8 cellular contexts compared by ENCODE assay signal in the genomic region with DNA sequence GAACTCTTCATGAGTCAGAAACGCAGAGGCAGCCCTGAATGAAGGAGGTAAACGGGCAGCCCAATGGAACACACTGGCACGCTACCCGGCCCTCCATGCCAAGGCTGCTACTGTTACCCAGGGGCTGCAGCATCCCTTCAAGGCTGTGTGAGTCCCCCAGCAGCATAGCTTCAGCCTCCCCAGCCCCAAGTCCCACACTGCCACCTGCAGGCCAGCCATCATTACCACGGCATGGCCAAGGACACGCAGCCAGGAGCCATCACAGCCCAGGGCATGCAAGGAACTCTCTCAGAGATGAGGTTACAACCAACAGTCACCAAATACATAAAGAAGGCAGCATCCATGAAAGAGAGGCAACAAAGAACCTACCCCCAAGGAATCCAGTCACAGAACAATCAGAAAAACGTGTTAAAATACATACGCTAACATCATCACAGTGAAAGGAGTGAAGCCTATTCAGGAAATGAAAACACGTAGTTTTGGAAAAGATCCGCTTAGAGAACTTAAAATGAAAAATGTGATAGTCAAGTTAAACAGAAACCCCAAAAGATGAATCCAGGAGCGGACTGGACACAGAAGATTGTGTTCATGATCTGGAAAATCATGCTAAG. TPM values are rescaled to one million over a fixed set of nuclear protein-coding genes. Genes with fewer than 3 reads are reported as not detected.
A peak's percentile ranks its signal among the peaks of the same experiment; 100 is the strongest.
DNase-seq lines count a peak whose midpoint lies in the region; ATAC-seq and TF ChIP-seq lines count a peak whose summit lies in the region.

No MANE protein-coding gene starts in this region.

- no peaks in the 10 kb centered on the region for H3K9me3 ChIP-seq in CD8-positive, alpha-beta memory T cell (ENCODE audit: low read length)
- H3K9me3 ChIP-seq in heart right ventricle = no peaks in the 10 kb centered on the region

- no peaks in the 10 kb centered on the region for H3K27me3 ChIP-seq in CD8-positive, alpha-beta memory T cell (ENCODE audit: insufficient read depth, low read length, poor library complexity, severe bottlenecking)
- peaks cover 0 to 8% (median 5%) of the 10 kb centered on the region in 7 donors for H3K27me3 ChIP-seq in heart right ventricle

- H3K27ac Mint-ChIP-seq in CD8-positive, alpha-beta memory T cell = no peak overlapping the region
- H3K27ac Mint-ChIP-seq in activated T-cell treated with anti-CD3 and anti-CD28 coated beads, Interleukin-2, amount 50 U/mL, for 72 hours = no peak overlapping the region

- 73 to 77% methylated on average over 11 of the region's 11 CpGs for WGBS in heart right ventricle, 2 donors

- TF ChIP-seq CTCF in HFF-Myc (IDR thresholded peaks at IDR 0.05; ENCODE audit: low read depth, low read length, missing control alignments) (peak; percentile 85), heart right ventricle (IDR thresholded peaks at IDR 0.05) (peak in 8 of 9 donors; percentile 8 to 58 (median 46))

- H3K4me1 Mint-ChIP-seq in CD8-positive, alpha-beta memory T cell = no peaks in the 10 kb centered on the region
- H3K4me1 Mint-ChIP-seq in activated T-cell treated with anti-CD3 and anti-CD28 coated beads, Interleukin-2, amount 50 U/mL, for 72 hours (ENCODE audit: low read depth) = peaks cover 6% of the 10 kb centered on the region

- no peaks in the 10 kb centered on the region for H3K9me3 Mint-ChIP-seq in CD8-positive, alpha-beta memory T cell
- no peaks in the 10 kb centered on the region for H3K9me3 Mint-ChIP-seq in activated T-cell treated with anti-CD3 and anti-CD28 coated beads, Interleukin-2, amount 50 U/mL, for 72 hours

- no peak overlapping the region for H3K4me3 Mint-ChIP-seq in CD8-positive, alpha-beta memory T cell
- H3K4me3 Mint-ChIP-seq in activated T-cell treated with anti-CD3 and anti-CD28 coated beads, Interleukin-2, amount 50 U/mL, for 72 hours = no peak overlapping the region

- CTCF ChIA-PET in CD8-positive, alpha-beta memory T cell (lab: Charles Lee) = no interaction called here

- DNase-seq in CD8-positive, alpha-beta memory T cell = peak in 3 of 5 donors; percentile 14 to 63 (median 27)
- DNase-seq in HFF-Myc (ENCODE audit: extremely low read depth, low read depth) = no peak
- peak; percentile 75 for DNase-seq in OCI-M1 (lab: John Stamatoyannopoulos, UW)
- peak; percentile 77 for DNase-seq in activated T-cell treated with anti-CD3 and anti-CD28 coated beads, Interleukin-2, amount 50 U/mL, for 72 hours
- DNase-seq in heart right ventricle = peak in 1 of 2 donors; percentile 46
- DNase-seq in stimulated activated CD4-positive, alpha-beta T cell treated with anti-CD3 and anti-CD28 coated beads, Interleukin-1b, Interleukin-23, amount 100 ng/mL, for 4 hours (ENCODE audit: low read depth in 2 of 2) = peak; percentile 23 to 50

- no peaks in the 10 kb centered on the region for H3K36me3 ChIP-seq in CD8-positive, alpha-beta memory T cell (ENCODE audit: insufficient read depth, low read length)
- H3K36me3 ChIP-seq in heart right ventricle = no peaks in the 10 kb centered on the region

- POLR2A ChIA-PET in CD8-positive, alpha-beta memory T cell (lab: Charles Lee) = no interaction called here

- H3K4me3 ChIP-seq in CD8-positive, alpha-beta memory T cell (ENCODE audit: low read length) = no peak overlapping the region
- no peak overlapping the region for H3K4me3 ChIP-seq in HFF-Myc (replicated peaks; ENCODE audit: low read depth, low read length)
- H3K4me3 ChIP-seq in heart right ventricle = no peak overlapping the region

- H3K36me3 Mint-ChIP-seq in CD8-positive, alpha-beta memory T cell = no peaks in the 10 kb centered on the region
- no peaks in the 10 kb centered on the region for H3K36me3 Mint-ChIP-seq in activated T-cell treated with anti-CD3 and anti-CD28 coated beads, Interleukin-2, amount 50 U/mL, for 72 hours (ENCODE audit: insufficient read depth in 2 of 2)

- intact Hi-C loops in heart right ventricle (cut with DNase I) = loop anchor here in 4 of 10 donors (2.0 to 10.0 kb wide), 5 partner anchors 67 to 142 kb away; no protein-coding TSS in a partner anchor

- H3K27me3 Mint-ChIP-seq in CD8-positive, alpha-beta memory T cell = peaks cover 7 to 44% of the 10 kb centered on the region in 2 donors
- H3K27me3 Mint-ChIP-seq in activated T-cell treated with anti-CD3 and anti-CD28 coated beads, Interleukin-2, amount 50 U/mL, for 72 hours (ENCODE audit: low read depth) = peaks cover 9% of the 10 kb centered on the region

- no peak overlapping the region for H3K27ac ChIP-seq in CD8-positive, alpha-beta memory T cell (ENCODE audit: low read depth, low read length)
- no peak overlapping the region for H3K27ac ChIP-seq in heart right ventricle

- peak; percentile 83 to 84 for ATAC-seq in activated T-cell treated with anti-CD3 and anti-CD28 coated beads, Interleukin-2, amount 50 U/mL, for 72 hours (replicated peaks in 1 of 2)
- ATAC-seq in heart right ventricle = peak in 4 of 8 donors; percentile 29 to 53 (median 43)
- no peak for ATAC-seq in HG02588 (IDR thresholded peaks at IDR 0.05; ENCODE audit: unreplicated experiment)
- ATAC-seq in GM21423 (IDR thresholded peaks at IDR 0.05; ENCODE audit: unreplicated experiment) = no peak

- no peaks in the 10 kb centered on the region for H3K4me1 ChIP-seq in CD8-positive, alpha-beta memory T cell (ENCODE audit: insufficient read depth, low read length)
- H3K4me1 ChIP-seq in heart right ventricle = peaks cover 0 to 4% (median 0%) of the 10 kb centered on the region in 9 donors

RNA-seq across cellular contexts. Expression of a gene that starts 22.4 kb away (rescaled TPM):
- total RNA-seq in CD8-positive, alpha-beta memory T cell = not detected
- not detected for polyA plus RNA-seq in CD8-positive, alpha-beta memory T cell
- under 1 TPM in 1 of 2 donors, not detected in 1; 0.07 TPM for total RNA-seq in activated T-cell treated with anti-CD3 and anti-CD28 coated beads, Interleukin-2, amount 50 U/mL, for 72 hours
- total RNA-seq in heart right ventricle = 10 to 100 TPM in 1 of 10 donors, 1 to 10 TPM in 7, under 1 TPM in 2; 0.38 to 13.8 (median 1.7) TPM
- polyA plus RNA-seq in heart right ventricle = 1 to 10 TPM in 1 of 2 donors, under 1 TPM in 1; 0.03 to 5.5 TPM

RNA-seq across cellular contexts. Expression of a gene that starts 39.6 kb away (rescaled TPM):
- total RNA-seq in CD8-positive, alpha-beta memory T cell = not detected
- polyA plus RNA-seq in CD8-positive, alpha-beta memory T cell = not detected
- total RNA-seq in activated T-cell treated with anti-CD3 and anti-CD28 coated beads, Interleukin-2, amount 50 U/mL, for 72 hours = not detected
- total RNA-seq in heart right ventricle = not detected
- polyA plus RNA-seq in heart right ventricle = not detected

Comparison
In these comparisons a context has a peak if more than half of its experiments do, and no peak if none do; other contexts are left out.
1. ATAC-seq: peak in activated T-cell treated with anti-CD3 and anti-CD28 coated beads, Interleukin-2, amount 50 U/mL, for 72 hours (2 of 2); none in HG02588 (single experiment) and GM21423 (single experiment).